Comparison of ENCODE assay signal across 1 cellular context in the genomic region with DNA sequence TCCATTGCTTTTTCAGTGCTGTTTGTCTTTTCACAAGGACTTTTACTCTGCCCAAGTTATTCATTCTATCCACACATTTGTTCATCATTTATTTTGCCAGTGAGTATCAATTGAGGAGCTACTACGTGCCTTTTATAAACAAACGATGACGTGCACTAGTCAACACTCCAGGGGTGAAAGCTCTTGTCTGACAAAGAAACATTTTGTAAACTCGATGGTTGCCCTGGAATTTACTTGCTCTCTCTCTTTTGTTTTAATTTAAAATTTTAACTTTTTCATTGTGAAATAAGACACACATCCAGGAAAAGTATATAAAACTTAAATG.
TF ChIP-seq lines count a peak whose summit lies in the region.

No MANE protein-coding gene starts in this region.

TF ChIP-seq in HepG2, 621 proteins besides CTCF, POLR2A, EP300 and RAD21 (continued from another document):
- TF ChIP-seq, protein P1, sequence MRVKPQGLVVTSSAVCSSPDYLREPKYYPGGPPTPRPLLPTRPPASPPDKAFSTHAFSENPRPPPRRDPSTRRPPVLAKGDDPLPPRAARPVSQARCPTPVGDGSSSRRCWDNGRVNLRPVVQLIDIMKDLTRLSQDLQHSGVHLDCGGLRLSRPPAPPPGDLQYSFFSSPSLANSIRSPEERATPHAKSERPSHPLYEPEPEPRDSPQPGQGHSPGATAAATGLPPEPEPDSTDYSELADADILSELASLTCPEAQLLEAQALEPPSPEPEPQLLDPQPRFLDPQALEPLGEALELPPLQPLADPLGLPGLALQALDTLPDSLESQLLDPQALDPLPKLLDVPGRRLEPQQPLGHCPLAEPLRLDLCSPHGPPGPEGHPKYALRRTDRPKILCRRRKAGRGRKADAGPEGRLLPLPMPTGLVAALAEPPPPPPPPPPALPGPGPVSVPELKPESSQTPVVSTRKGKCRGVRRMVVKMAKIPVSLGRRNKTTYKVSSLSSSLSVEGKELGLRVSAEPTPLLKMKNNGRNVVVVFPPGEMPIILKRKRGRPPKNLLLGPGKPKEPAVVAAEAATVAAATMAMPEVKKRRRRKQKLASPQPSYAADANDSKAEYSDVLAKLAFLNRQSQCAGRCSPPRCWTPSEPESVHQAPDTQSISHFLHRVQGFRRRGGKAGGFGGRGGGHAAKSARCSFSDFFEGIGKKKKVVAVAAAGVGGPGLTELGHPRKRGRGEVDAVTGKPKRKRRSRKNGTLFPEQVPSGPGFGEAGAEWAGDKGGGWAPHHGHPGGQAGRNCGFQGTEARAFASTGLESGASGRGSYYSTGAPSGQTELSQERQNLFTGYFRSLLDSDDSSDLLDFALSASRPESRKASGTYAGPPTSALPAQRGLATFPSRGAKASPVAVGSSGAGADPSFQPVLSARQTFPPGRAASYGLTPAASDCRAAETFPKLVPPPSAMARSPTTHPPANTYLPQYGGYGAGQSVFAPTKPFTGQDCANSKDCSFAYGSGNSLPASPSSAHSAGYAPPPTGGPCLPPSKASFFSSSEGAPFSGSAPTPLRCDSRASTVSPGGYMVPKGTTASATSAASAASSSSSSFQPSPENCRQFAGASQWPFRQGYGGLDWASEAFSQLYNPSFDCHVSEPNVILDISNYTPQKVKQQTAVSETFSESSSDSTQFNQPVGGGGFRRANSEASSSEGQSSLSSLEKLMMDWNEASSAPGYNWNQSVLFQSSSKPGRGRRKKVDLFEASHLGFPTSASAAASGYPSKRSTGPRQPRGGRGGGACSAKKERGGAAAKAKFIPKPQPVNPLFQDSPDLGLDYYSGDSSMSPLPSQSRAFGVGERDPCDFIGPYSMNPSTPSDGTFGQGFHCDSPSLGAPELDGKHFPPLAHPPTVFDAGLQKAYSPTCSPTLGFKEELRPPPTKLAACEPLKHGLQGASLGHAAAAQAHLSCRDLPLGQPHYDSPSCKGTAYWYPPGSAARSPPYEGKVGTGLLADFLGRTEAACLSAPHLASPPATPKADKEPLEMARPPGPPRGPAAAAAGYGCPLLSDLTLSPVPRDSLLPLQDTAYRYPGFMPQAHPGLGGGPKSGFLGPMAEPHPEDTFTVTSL (CRISPR knock-in tag; IDR thresholded peaks at IDR 0.05; ENCODE audit: borderline replicate concordance) = 0 out of 2 replicates have a peak, but pooled peaks have one; percentile 36
- TF ChIP-seq, protein P2, sequence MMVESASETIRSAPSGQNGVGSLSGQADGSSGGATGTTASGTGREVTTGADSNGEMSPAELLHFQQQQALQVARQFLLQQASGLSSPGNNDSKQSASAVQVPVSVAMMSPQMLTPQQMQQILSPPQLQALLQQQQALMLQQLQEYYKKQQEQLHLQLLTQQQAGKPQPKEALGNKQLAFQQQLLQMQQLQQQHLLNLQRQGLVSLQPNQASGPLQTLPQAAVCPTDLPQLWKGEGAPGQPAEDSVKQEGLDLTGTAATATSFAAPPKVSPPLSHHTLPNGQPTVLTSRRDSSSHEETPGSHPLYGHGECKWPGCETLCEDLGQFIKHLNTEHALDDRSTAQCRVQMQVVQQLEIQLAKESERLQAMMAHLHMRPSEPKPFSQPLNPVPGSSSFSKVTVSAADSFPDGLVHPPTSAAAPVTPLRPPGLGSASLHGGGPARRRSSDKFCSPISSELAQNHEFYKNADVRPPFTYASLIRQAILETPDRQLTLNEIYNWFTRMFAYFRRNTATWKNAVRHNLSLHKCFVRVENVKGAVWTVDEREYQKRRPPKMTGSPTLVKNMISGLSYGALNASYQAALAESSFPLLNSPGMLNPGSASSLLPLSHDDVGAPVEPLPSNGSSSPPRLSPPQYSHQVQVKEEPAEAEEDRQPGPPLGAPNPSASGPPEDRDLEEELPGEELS (CRISPR knock-in tag; IDR thresholded peaks at IDR 0.05) = 0 out of 2 replicates have a peak, but pooled peaks have one; percentile 21
- TF ChIP-seq, protein P3, sequence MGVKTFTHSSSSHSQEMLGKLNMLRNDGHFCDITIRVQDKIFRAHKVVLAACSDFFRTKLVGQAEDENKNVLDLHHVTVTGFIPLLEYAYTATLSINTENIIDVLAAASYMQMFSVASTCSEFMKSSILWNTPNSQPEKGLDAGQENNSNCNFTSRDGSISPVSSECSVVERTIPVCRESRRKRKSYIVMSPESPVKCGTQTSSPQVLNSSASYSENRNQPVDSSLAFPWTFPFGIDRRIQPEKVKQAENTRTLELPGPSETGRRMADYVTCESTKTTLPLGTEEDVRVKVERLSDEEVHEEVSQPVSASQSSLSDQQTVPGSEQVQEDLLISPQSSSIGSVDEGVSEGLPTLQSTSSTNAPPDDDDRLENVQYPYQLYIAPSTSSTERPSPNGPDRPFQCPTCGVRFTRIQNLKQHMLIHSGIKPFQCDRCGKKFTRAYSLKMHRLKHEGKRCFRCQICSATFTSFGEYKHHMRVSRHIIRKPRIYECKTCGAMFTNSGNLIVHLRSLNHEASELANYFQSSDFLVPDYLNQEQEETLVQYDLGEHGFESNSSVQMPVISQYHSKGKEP (CRISPR knock-in tag; IDR thresholded peaks at IDR 0.05) = no peak
- TF ChIP-seq ZNF225 (CRISPR knock-in tag; IDR thresholded peaks at IDR 0.05) (no peak), ZNF205 (CRISPR knock-in tag; IDR thresholded peaks at IDR 0.05) (no peak)
